In genomic region chr22:20118572-20119020, GRCh38 we compare ENCODE assay signal across 1 cellular context.
TF ChIP-seq lines count a peak whose summit lies in the region.

No MANE protein-coding gene starts in this region.

TF ChIP-seq in K562, 482 proteins besides CTCF, POLR2A, EP300 and RAD21 (continued from another document and continues in another):
- TF ChIP-seq REST (CRISPR knock-in tag; IDR thresholded peaks at IDR 0.05; ENCODE audit: low read depth) = 0 out of 2 replicates have a peak, but pooled peaks have one; percentile 42
- TF ChIP-seq ZNF717 (CRISPR knock-in tag; IDR thresholded peaks at IDR 0.05) = no peak
- no peak for TF ChIP-seq TEAD2 (tag; IDR thresholded peaks at IDR 0.05)
- no peak for TF ChIP-seq ZNF707 (CRISPR knock-in tag; conservative IDR thresholded peaks at IDR 0.05)
- TF ChIP-seq MTA3 (IDR thresholded peaks at IDR 0.05; ENCODE audit: borderline replicate concordance) = no peak
- TF ChIP-seq RHOXF2B (CRISPR knock-in tag; conservative IDR thresholded peaks at IDR 0.05) = 0 out of 2 replicates have a peak, but pooled peaks have one; percentile 65
- no peak for TF ChIP-seq HDAC8 (tag; IDR thresholded peaks at IDR 0.05)
- TF ChIP-seq BMI1 (IDR thresholded peaks at IDR 0.05; ENCODE audit: low read length) = no peak
- no peak for TF ChIP-seq HMG20B (CRISPR knock-in tag; IDR thresholded peaks at IDR 0.05)
- TF ChIP-seq SNRNP70 (optimal IDR thresholded peaks at IDR 0.05; ENCODE audit: low read depth, low read length) = no peak
- TF ChIP-seq EP400 (IDR thresholded peaks at IDR 0.05) = no peak
- TF ChIP-seq THAP7 (CRISPR knock-in tag; IDR thresholded peaks at IDR 0.05) = no peak
- no peak for TF ChIP-seq ZNF592 (IDR thresholded peaks at IDR 0.05)
- TF ChIP-seq SAFB2 (IDR thresholded peaks at IDR 0.05; ENCODE audit: borderline replicate concordance, low read depth, low read length, severe bottlenecking) = no peak
- TF ChIP-seq ZSCAN29 (IDR thresholded peaks at IDR 0.05) = peak; percentile 44; the same call in 1 of the 2 replicates
- TF ChIP-seq ZNF696 (CRISPR knock-in tag; conservative IDR thresholded peaks at IDR 0.05) = no peak
- no peak for TF ChIP-seq PURB (CRISPR knock-in tag; IDR thresholded peaks at IDR 0.05; ENCODE audit: low read depth)
- TF ChIP-seq ZNF175 (CRISPR knock-in tag; IDR thresholded peaks at IDR 0.05; ENCODE audit: low read depth) = no peak
- no peak for TF ChIP-seq SREBF1 (IDR thresholded peaks at IDR 0.05; ENCODE audit: borderline replicate concordance, low read depth, low read length)
- no peak for TF ChIP-seq MEIS2 (IDR thresholded peaks at IDR 0.05; ENCODE audit: partially characterized antibody)
- TF ChIP-seq XRCC3 (IDR thresholded peaks at IDR 0.05) = no peak
- TF ChIP-seq ID3 (CRISPR knock-in tag; IDR thresholded peaks at IDR 0.05) = no peak
- TF ChIP-seq ID3 (tag; IDR thresholded peaks at IDR 0.05) = no peak
- peak; percentile 21 for TF ChIP-seq SP2 (IDR thresholded peaks at IDR 0.05; ENCODE audit: extremely low read depth, low read depth, low read length, poor library complexity, severe bottlenecking)
- no peak for TF ChIP-seq GTF2A2 (tag; IDR thresholded peaks at IDR 0.05)
- TF ChIP-seq CLOCK (CRISPR knock-in tag; IDR thresholded peaks at IDR 0.05; ENCODE audit: borderline replicate concordance) = no peak
- no peak for TF ChIP-seq MEF2A (IDR thresholded peaks at IDR 0.05; ENCODE audit: control insufficient read depth, low read depth, low read length)
- no peak for TF ChIP-seq NR2C1 (IDR thresholded peaks at IDR 0.05)
- no peak for TF ChIP-seq NR2C1 (tag; IDR thresholded peaks at IDR 0.05)
- TF ChIP-seq E2F6 (IDR thresholded peaks at IDR 0.05; ENCODE audit: borderline replicate concordance in 1 of 2, extremely low read depth in 1 of 2, insufficient read depth in 1 of 2, insufficient read length in 1 of 2, low read depth in 1 of 2, low read length in 1 of 2, poor library complexity in 1 of 2, severe bottlenecking in 1 of 2) = no peak
- 0 out of 2 replicates have a peak, but pooled peaks have one; percentile 26 for TF ChIP-seq PPARD (CRISPR knock-in tag; IDR thresholded peaks at IDR 0.05)
- TF ChIP-seq YY1 (IDR thresholded peaks at IDR 0.05; ENCODE audit: borderline replicate concordance in 1 of 3, control insufficient read depth in 1 of 3, extremely low read depth in 1 of 3, insufficient read depth in 3 of 3, insufficient read length in 1 of 3, insufficient replicate concordance in 2 of 3, low read depth in 1 of 3, low read length in 2 of 3) = no peak
- no peak for TF ChIP-seq PHF8 (IDR thresholded peaks at IDR 0.05; ENCODE audit: borderline replicate concordance, low read length)
- TF ChIP-seq SRSF1 (IDR thresholded peaks at IDR 0.05; ENCODE audit: low read depth, low read length) = no peak
- no peak for TF ChIP-seq ZNF444 (CRISPR knock-in tag; IDR thresholded peaks at IDR 0.05)
- TF ChIP-seq MBD1 (CRISPR knock-in tag; IDR thresholded peaks at IDR 0.05) = no peak
- TF ChIP-seq OTX1 (CRISPR knock-in tag; IDR thresholded peaks at IDR 0.05) = peak; percentile 82; the same call in 1 of the 2 replicates
- TF ChIP-seq ZNF778 (CRISPR knock-in tag; IDR thresholded peaks at IDR 0.05) = no peak
- TF ChIP-seq ZNF24 (IDR thresholded peaks at IDR 0.05) = no peak
- no peak for TF ChIP-seq MXD1 (CRISPR knock-in tag; IDR thresholded peaks at IDR 0.05; ENCODE audit: borderline replicate concordance, poor library complexity, severe bottlenecking)
- TF ChIP-seq E2F3 (CRISPR knock-in tag; IDR thresholded peaks at IDR 0.05) = peak; percentile 77; the same call in 1 of the 2 replicates
- no peak for TF ChIP-seq ZBTB5 (IDR thresholded peaks at IDR 0.05)
- peak; percentile 64; the same call in 1 of the 2 replicates for TF ChIP-seq ZNF41 (CRISPR knock-in tag; conservative IDR thresholded peaks at IDR 0.05)
- no peak for TF ChIP-seq RBM22 (IDR thresholded peaks at IDR 0.05; ENCODE audit: low read depth, low read length, poor library complexity, severe bottlenecking)
- no peak for TF ChIP-seq COPS2 (conservative IDR thresholded peaks at IDR 0.05)
- no peak for TF ChIP-seq ZFPM2 (CRISPR knock-in tag; IDR thresholded peaks at IDR 0.05)
- 0 out of 4 replicates have a peak, but pooled peaks of 1 of the 2 experiments have one; percentile 14 for TF ChIP-seq ETV6 (IDR thresholded peaks at IDR 0.05; ENCODE audit: borderline replicate concordance in 1 of 2, low read depth in 2 of 2, low read length in 1 of 2)
- no peak for TF ChIP-seq ETV6 (CRISPR knock-in tag; IDR thresholded peaks at IDR 0.05; ENCODE audit: borderline replicate concordance)
- no peak; a peak in 1 of 4 replicates for TF ChIP-seq TBL1XR1 (IDR thresholded peaks at IDR 0.05; ENCODE audit: low read length in 2 of 2)
- TF ChIP-seq ZNF197 (CRISPR knock-in tag; IDR thresholded peaks at IDR 0.05; ENCODE audit: low read depth) = no peak
- no peak for TF ChIP-seq TSC22D4 (tag; IDR thresholded peaks at IDR 0.05)
- no peak for TF ChIP-seq ZNF75A (CRISPR knock-in tag; IDR thresholded peaks at IDR 0.05)
- TF ChIP-seq RCOR1 (IDR thresholded peaks at IDR 0.05; ENCODE audit: borderline replicate concordance in 1 of 2, low read depth in 2 of 2, low read length in 2 of 2) = peak in 1 of 2 experiments; percentile 67; a peak in 1 of 4 replicates
- peak; percentile 48; the same call in 1 of the 2 replicates for TF ChIP-seq NR4A1 (CRISPR knock-in tag; IDR thresholded peaks at IDR 0.05)
- TF ChIP-seq NR4A1 (tag; IDR thresholded peaks at IDR 0.05) = no peak
- no peak for TF ChIP-seq NONO (IDR thresholded peaks at IDR 0.05; ENCODE audit: low read depth in 2 of 2, low read length in 1 of 2)
- no peak for TF ChIP-seq LCOR (CRISPR knock-in tag; IDR thresholded peaks at IDR 0.05)
